Comparison of ENCODE assay signal across 25 cellular contexts in the genomic region with DNA sequence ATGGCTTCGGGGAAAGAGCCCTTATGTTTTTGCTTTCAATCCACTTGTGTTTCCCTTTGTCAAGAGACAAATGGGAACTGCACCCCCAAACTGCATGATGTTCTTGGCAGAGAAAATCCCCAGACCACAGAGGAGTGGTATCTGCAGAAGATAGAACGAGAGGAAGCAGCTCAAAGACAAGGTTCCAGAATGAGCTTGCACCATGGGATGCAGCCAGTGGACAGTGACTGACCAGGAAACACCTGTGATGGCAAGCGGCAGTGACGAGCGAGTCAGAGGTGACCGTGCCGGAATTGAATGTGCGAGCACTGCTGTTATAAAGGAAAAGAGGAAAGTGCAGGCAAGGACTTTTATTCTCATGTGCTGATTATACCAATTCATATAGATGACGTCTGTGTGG. TPM values are rescaled to one million over a fixed set of nuclear protein-coding genes. Genes with fewer than 3 reads are reported as not detected.
DNase-seq lines count a peak whose midpoint lies in the region; ATAC-seq and TF ChIP-seq lines count a peak whose summit lies in the region.
"Had no signal": no experiment of that assay in that cellular context is flagged by ENCODE, and none has a peak within 500 bp of the region (broad histone marks: within the 10 kb centered on the region; RNA-seq: fewer than 3 reads in every experiment).

No MANE protein-coding gene starts in this region.

- H3K4me1 Mint-ChIP-seq in neural progenitor cell, result peaks cover 19% of the 10 kb centered on the region

- H3K36me3 ChIP-seq in RWPE2 (ENCODE audit: low read depth) (no peaks in the 10 kb centered on the region), esophagus muscularis mucosa (no peaks in the 10 kb centered on the region), neural progenitor cell (no peaks in the 10 kb centered on the region)
- H3K36me3 ChIP-seq: BE2C, HAP-1, MG63, SJSA1 had no signal

- H3K27ac Mint-ChIP-seq in neural progenitor cell, result peak overlapping the region; percentile 15

- no peak overlapping the region for H3K9ac ChIP-seq in neural progenitor cell
- H3K9ac ChIP-seq: GM23248 had no signal

- no peaks in the 10 kb centered on the region for H3K9me3 ChIP-seq in RWPE2 (ENCODE audit: severe bottlenecking)
- H3K9me3 ChIP-seq in esophagus muscularis mucosa, result no peaks in the 10 kb centered on the region
- no peaks in the 10 kb centered on the region for H3K9me3 ChIP-seq in neural progenitor cell (ENCODE audit: low read depth)
- H3K9me3 ChIP-seq: BE2C, Caco-2, HAP-1, MG63, SJSA1 had no signal

- no peaks in the 10 kb centered on the region for H3K79me2 ChIP-seq in neural progenitor cell (ENCODE audit: low read depth)

- no peak overlapping the region for H2AFZ ChIP-seq in neural progenitor cell (replicated peaks)
- H2AFZ ChIP-seq: GM23248 had no signal

- no peaks in the 10 kb centered on the region for H3F3A ChIP-seq in neural progenitor cell (ENCODE audit: low read depth)

- H3K9me3 Mint-ChIP-seq in neural progenitor cell, result peaks cover 5% of the 10 kb centered on the region
- H3K9me3 Mint-ChIP-seq: CD4-positive, alpha-beta memory T cell had no signal

- H3K27me3 Mint-ChIP-seq in neural progenitor cell (ENCODE audit: insufficient read depth, low read depth), result peaks cover 6% of the 10 kb centered on the region
- H3K27me3 Mint-ChIP-seq: CD4-positive, alpha-beta memory T cell had no signal

- TF ChIP-seq EP300 in esophagus muscularis mucosa (IDR thresholded peaks at IDR 0.05), result no peak

- no peaks in the 10 kb centered on the region for H4K20me1 ChIP-seq in neural progenitor cell (ENCODE audit: low read depth)

- no peak overlapping the region for H3K4me3 Mint-ChIP-seq in neural progenitor cell
- H3K4me3 Mint-ChIP-seq: CD4-positive, alpha-beta memory T cell had no signal

- intact Hi-C loops in esophagus muscularis mucosa (cut with DNase I), result no loop called here

- no peak for TF ChIP-seq CTCF in RWPE2 (IDR thresholded peaks at IDR 0.05; ENCODE audit: poor library complexity, severe bottlenecking)
- no peak for TF ChIP-seq CTCF in esophagus muscularis mucosa (IDR thresholded peaks at IDR 0.05)
- no peak for TF ChIP-seq CTCF in neural progenitor cell (IDR thresholded peaks at IDR 0.05)

- H3K4me1 ChIP-seq in RWPE2 (ENCODE audit: insufficient read depth, poor library complexity, severe bottlenecking), result peaks cover 28% of the 10 kb centered on the region
- H3K4me1 ChIP-seq in esophagus muscularis mucosa, result peaks cover 11 to 15% (median 14%) of the 10 kb centered on the region in 4 donors
- peaks cover 4% of the 10 kb centered on the region for H3K4me1 ChIP-seq in neural progenitor cell
- H3K4me1 ChIP-seq: HAP-1 had no signal

- H3K4me3 ChIP-seq in RWPE2 (ENCODE audit: severe bottlenecking), result no peak overlapping the region
- H3K4me3 ChIP-seq in esophagus muscularis mucosa, result no peak overlapping the region
- H3K4me3 ChIP-seq in neural progenitor cell, result no peak overlapping the region
- H3K4me3 ChIP-seq: GM12878, GM23248, HAP-1, MG63, SJSA1 had no signal

- H3K27ac ChIP-seq in RWPE2 (ENCODE audit: poor library complexity, severe bottlenecking), result peak overlapping the region; percentile 86
- H3K27ac ChIP-seq in esophagus muscularis mucosa (replicated peaks in 1 of 4), result no peak overlapping the region
- H3K27ac ChIP-seq in neural progenitor cell, result no peak overlapping the region
- H3K27ac ChIP-seq: GM23248, SJSA1 had no signal

- H3K4me2 ChIP-seq in neural progenitor cell, result no peak overlapping the region

- DNase-seq in Ammon's horn (ENCODE audit: low spot score) (peak; percentile 70), RWPE2 (ENCODE audit: low spot score) (no peak), esophagus muscularis mucosa (ENCODE audit: extremely low spot score) (peak; percentile 81), neural progenitor cell (ENCODE audit: low spot score) (no peak), cerebellar cortex (ENCODE audit: low spot score) (no peak), dedifferentiated amniotic fluid mesenchymal stem cell (ENCODE audit: extremely low spot score) (no peak)
- DNase-seq: BE2C; Caco-2; CD4-positive, alpha-beta memory T cell; DND-41; GM23248; MG63; NCI-H1417; NCI-H1694 treated with DMSO at 0.1 percent for 48 hours; NCI-H2081 treated with DMSO at 0.1 percent for 48 hours; NCI-H2171 treated with DMSO at 0.1 percent for 48 hours; NCI-H524 treated with DMSO at 0.1 percent for 48 hours; NCI-H82; SW 1271 had no signal

- WGBS in esophagus muscularis mucosa, result 76% methylated on average over 9 of the region's 9 CpGs

- TF ChIP-seq POLR2A in esophagus muscularis mucosa (IDR thresholded peaks at IDR 0.05; ENCODE audit: low read depth), result no peak

- ATAC-seq in RWPE2 (ENCODE audit: low read depth) (no peak), HG03342 (IDR thresholded peaks at IDR 0.05; ENCODE audit: unreplicated experiment) (no peak), GM21786 (IDR thresholded peaks at IDR 0.05; ENCODE audit: unreplicated experiment) (no peak)
- ATAC-seq: GM12878, Panc1 had no signal

- H3K36me3 Mint-ChIP-seq in neural progenitor cell, result no peaks in the 10 kb centered on the region
- H3K36me3 Mint-ChIP-seq: CD4-positive, alpha-beta memory T cell had no signal

- no peaks in the 10 kb centered on the region for H3K27me3 ChIP-seq in RWPE2 (ENCODE audit: insufficient read depth, poor library complexity, severe bottlenecking)
- H3K27me3 ChIP-seq in esophagus muscularis mucosa, result no peaks in the 10 kb centered on the region
- no peaks in the 10 kb centered on the region for H3K27me3 ChIP-seq in neural progenitor cell
- H3K27me3 ChIP-seq: BE2C, MG63 had no signal

RNA-seq across cellular contexts. Expression of a gene that starts 46.3 kb away (rescaled TPM):
- 10 to 100 TPM; 46.4 to 95.3 (median 63.7) TPM for total RNA-seq in esophagus muscularis mucosa
- total RNA-seq in neural progenitor cell (ENCODE audit: low replicate concordance), result 4.2 and 7.2 TPM in 2 replicates

Comparison
In these comparisons a context has a peak if more than half of its experiments do, and no peak if none do; other contexts are left out.
1. DNase-seq: peak in Ammon's horn (single experiment) and esophagus muscularis mucosa (single experiment); none in RWPE2 (single experiment), neural progenitor cell (single experiment), cerebellar cortex (single experiment) and dedifferentiated amniotic fluid mesenchymal stem cell (single experiment).